ENCODE assay signal across 10 cellular contexts in the genomic region with DNA sequence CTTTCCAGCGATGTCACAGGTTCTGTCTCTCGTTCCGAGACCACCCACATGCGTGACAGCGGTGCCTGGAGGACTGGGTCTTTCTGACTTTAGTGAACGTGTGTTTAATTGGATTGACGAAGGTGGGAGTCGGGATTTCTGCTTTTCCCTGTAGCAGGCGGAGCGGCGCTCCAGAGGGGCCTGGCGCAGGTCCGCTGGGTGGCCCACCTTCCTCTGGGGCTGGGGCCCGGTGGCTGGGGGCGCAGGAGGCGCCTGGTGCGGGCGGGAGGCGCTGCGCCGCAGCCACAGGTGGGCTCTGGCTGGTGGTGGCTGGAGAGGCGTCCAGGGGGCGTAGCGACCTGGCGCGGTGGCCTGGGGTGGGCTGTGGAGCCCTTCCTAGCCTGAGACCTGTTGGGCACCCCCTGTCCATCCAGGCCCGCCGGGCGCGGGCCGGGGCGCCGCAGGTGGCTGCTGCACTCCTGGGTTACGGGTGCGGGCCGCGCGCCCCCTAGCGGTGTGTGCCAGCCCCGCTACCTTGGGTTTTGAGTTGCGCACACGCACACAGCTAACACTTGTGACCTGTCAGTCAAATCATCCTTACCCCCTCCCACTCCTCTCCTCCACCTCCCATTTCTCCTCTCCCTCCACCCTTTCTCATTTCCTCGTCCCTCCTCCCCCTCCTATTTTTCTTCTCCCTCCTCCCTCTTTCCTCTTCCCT. TPM values are rescaled to one million over a fixed set of nuclear protein-coding genes. Genes with fewer than 3 reads are reported as not detected.
DNase-seq lines count a peak whose midpoint lies in the region; ATAC-seq and TF ChIP-seq lines count a peak whose summit lies in the region.
"Had no signal": no experiment of that assay in that cellular context is flagged by ENCODE, and none has a peak within 500 bp of the region (broad histone marks: within the 10 kb centered on the region; RNA-seq: fewer than 3 reads in every experiment).

No MANE protein-coding gene starts in this region.

- no peak overlapping the region for H3K4me3 Mint-ChIP-seq in activated naive CD8-positive, alpha-beta T cell treated with anti-CD3 and anti-CD28 coated beads, Interleukin-2, amount 50 U/mL, for 24 hours
- peak overlapping the region in 1 of 8 donors; percentile 17 for H3K4me3 Mint-ChIP-seq in CD4-positive, alpha-beta memory T cell

- ATAC-seq in heart left ventricle (peak in 3 of 4 donors; percentile 16 to 39 (median 33)), lower lobe of right lung (peak; percentile 28 to 55), aorta (ENCODE audit: low FRiP score) (peak; percentile 37)
- no peak for ATAC-seq in activated naive CD8-positive, alpha-beta T cell treated with anti-CD3 and anti-CD28 coated beads, Interleukin-2, amount 50 U/mL, for 24 hours

- H3K9me3 Mint-ChIP-seq in activated naive CD8-positive, alpha-beta T cell treated with anti-CD3 and anti-CD28 coated beads, Interleukin-2, amount 50 U/mL, for 24 hours, result peaks cover 5% of the 10 kb centered on the region
- H3K9me3 Mint-ChIP-seq in CD4-positive, alpha-beta memory T cell, result peaks cover 0 to 6% (median 0%) of the 10 kb centered on the region in 8 donors

- intact Hi-C loops in heart left ventricle (cut with DNase I) (loop anchor here in 2 of 10 donors (10.0 kb wide), 1 partner anchor 153 kb away; no protein-coding TSS in a partner anchor), cardiac septum (cut with DNase I) (no loop called here), lower lobe of right lung (cut with DNase I) (no loop called here), aorta (cut with DNase I) (no loop called here)
- intact Hi-C loops in CD4-positive, alpha-beta memory T cell (cut with micrococcal nuclease), result no loop called here

- H3K36me3 Mint-ChIP-seq in activated naive CD8-positive, alpha-beta T cell treated with anti-CD3 and anti-CD28 coated beads, Interleukin-2, amount 50 U/mL, for 24 hours (ENCODE audit: low read depth), result no peaks in the 10 kb centered on the region
- no peaks in the 10 kb centered on the region for H3K36me3 Mint-ChIP-seq in CD4-positive, alpha-beta memory T cell

- no peak overlapping the region for H3K27ac Mint-ChIP-seq in activated naive CD8-positive, alpha-beta T cell treated with anti-CD3 and anti-CD28 coated beads, Interleukin-2, amount 50 U/mL, for 24 hours
- H3K27ac Mint-ChIP-seq in CD4-positive, alpha-beta memory T cell, result peak overlapping the region in 1 of 7 donors; percentile 4

- H3K4me1 ChIP-seq in heart left ventricle (no peaks in the 10 kb centered on the region), lower lobe of right lung (no peaks in the 10 kb centered on the region), aorta (ENCODE audit: control insufficient read depth in 1 of 2, insufficient read depth in 2 of 2, low read length in 2 of 2) (no peaks in the 10 kb centered on the region)
- no peaks in the 10 kb centered on the region for H3K4me1 ChIP-seq in CD4-positive, alpha-beta memory T cell (ENCODE audit: insufficient read depth, low read length)

- peaks cover 1% of the 10 kb centered on the region for H3K4me1 Mint-ChIP-seq in activated naive CD8-positive, alpha-beta T cell treated with anti-CD3 and anti-CD28 coated beads, Interleukin-2, amount 50 U/mL, for 24 hours
- H3K4me1 Mint-ChIP-seq in CD4-positive, alpha-beta memory T cell, result peaks cover 0 to 16% (median 4%) of the 10 kb centered on the region in 4 donors

- H3K27me3 ChIP-seq in heart left ventricle (peaks cover 9 to 75% (median 41%) of the 10 kb centered on the region in 9 donors), lower lobe of right lung (ENCODE audit: low read depth) (peaks cover 45% of the 10 kb centered on the region), aorta (ENCODE audit: control insufficient read depth in 1 of 2, insufficient read depth in 2 of 2, low read length in 1 of 2) (no peaks in the 10 kb centered on the region)
- H3K27me3 ChIP-seq in CD4-positive, alpha-beta memory T cell (ENCODE audit: insufficient read depth, low read length), result no peaks in the 10 kb centered on the region

- DNase-seq in heart left ventricle (no peak), cardiac septum (ENCODE audit: low spot score) (no peak), cerebellum (ENCODE audit: low spot score) (peak; percentile 61), lower lobe of right lung (no peak), aorta (no peak), DMS114 treated with DMSO at 0.1 percent for 48 hours (lab: John Stamatoyannopoulos, UW; ENCODE audit: unreplicated experiment) (no peak)
- no peak for DNase-seq in activated naive CD8-positive, alpha-beta T cell treated with anti-CD3 and anti-CD28 coated beads, Interleukin-2, amount 50 U/mL, for 24 hours
- no peak for DNase-seq in CD4-positive, alpha-beta memory T cell
- DNase-seq: activated effector memory CD4-positive, alpha-beta T cell treated with Interleukin-2 at 50 U/mL for 16 hours; SHP77 treated with DMSO at 0.1 percent for 48 hours had no signal

- H3K27me3 Mint-ChIP-seq in activated naive CD8-positive, alpha-beta T cell treated with anti-CD3 and anti-CD28 coated beads, Interleukin-2, amount 50 U/mL, for 24 hours, result peaks cover 44% of the 10 kb centered on the region
- H3K27me3 Mint-ChIP-seq in CD4-positive, alpha-beta memory T cell, result peaks cover 19 to 32% of the 10 kb centered on the region in 2 donors

- H3K27ac ChIP-seq in heart left ventricle (no peak overlapping the region), lower lobe of right lung (no peak overlapping the region), aorta (ENCODE audit: low read depth in 1 of 2, low read length in 2 of 2) (no peak overlapping the region)
- H3K27ac ChIP-seq in CD4-positive, alpha-beta memory T cell (ENCODE audit: low read depth, low read length), result no peak overlapping the region

- WGBS in heart left ventricle, 4 donors, result 43 to 63% (median 57%) methylated on average over 40 to 43 of the region's 43 CpGs
- WGBS in aorta, 2 donors, result 56 to 61% methylated on average over 42 to 43 of the region's 43 CpGs

- TF ChIP-seq POLR2A in heart left ventricle (IDR thresholded peaks at IDR 0.05), result no peak

- TF ChIP-seq CTCF in heart left ventricle (IDR thresholded peaks at IDR 0.05) (peak in 8 of 12 donors; percentile 12 to 35 (median 30)), lower lobe of right lung (IDR thresholded peaks at IDR 0.05) (peak; percentile 35)

- H3K9me3 ChIP-seq in heart left ventricle (peaks cover 0 to 7% (median 0%) of the 10 kb centered on the region in 12 donors), lower lobe of right lung (no peaks in the 10 kb centered on the region), aorta (ENCODE audit: control insufficient read depth, low read length) (no peaks in the 10 kb centered on the region)
- no peaks in the 10 kb centered on the region for H3K9me3 ChIP-seq in CD4-positive, alpha-beta memory T cell (ENCODE audit: control insufficient read depth in 1 of 2, low read length in 2 of 2)

- H3K4me3 ChIP-seq in heart left ventricle (peak overlapping the region in 9 of 12 donors; percentile 31 to 60 (median 46)), lower lobe of right lung (peak overlapping the region; percentile 23), aorta (ENCODE audit: low read length in 2 of 2) (no peak overlapping the region)
- no peak overlapping the region for H3K4me3 ChIP-seq in CD4-positive, alpha-beta memory T cell (ENCODE audit: low read length in 2 of 2)

- POLR2A ChIA-PET in CD4-positive, alpha-beta memory T cell (lab: Charles Lee; ENCODE audit: partially characterized antibody), result no interaction called here

- CTCF ChIA-PET in CD4-positive, alpha-beta memory T cell (lab: Charles Lee; ENCODE audit: partially characterized antibody), result no interaction called here

- H3K36me3 ChIP-seq in heart left ventricle (no peaks in the 10 kb centered on the region), lower lobe of right lung (no peaks in the 10 kb centered on the region), aorta (ENCODE audit: control insufficient read depth in 1 of 2, insufficient read depth in 2 of 2, low read length in 1 of 2) (no peaks in the 10 kb centered on the region)
- H3K36me3 ChIP-seq in CD4-positive, alpha-beta memory T cell (ENCODE audit: insufficient read depth, low read length), result no peaks in the 10 kb centered on the region

RNA-seq across cellular contexts. Expression of a gene that starts 2.0 kb away (rescaled TPM):
- total RNA-seq in heart left ventricle (10 to 100 TPM in 4 of 9 donors, 1 to 10 TPM in 5; 3.6 to 37.7 (median 9.9) TPM), cardiac septum (25.4 TPM), cerebellum (580 TPM), lower lobe of right lung (16.6 TPM), aorta (100 to 1,000 TPM in 1 of 2 donors, 10 to 100 TPM in 1; 51.2 to 246 TPM)
- polyA plus RNA-seq in heart left ventricle (10 to 100 TPM in 1 of 2 donors, 1 to 10 TPM in 1; 5.6 to 36.7 TPM), aorta (100 to 1,000 TPM in 1 of 2 donors, 10 to 100 TPM in 1; 21.4 to 454 TPM)
- total RNA-seq in CD4-positive, alpha-beta memory T cell, result not detected
- not detected for polyA plus RNA-seq in CD4-positive, alpha-beta memory T cell

Comparison
In these comparisons a context has a peak if more than half of its experiments do, and no peak if none do; other contexts are left out.
1. H3K4me3 ChIP-seq: peak in heart left ventricle (9 of 12) and lower lobe of right lung (single experiment); none in aorta (0 of 2) and CD4-positive, alpha-beta memory T cell (0 of 2).
2. RNA of a gene that starts 2.0 kb away (total RNA-seq): 580 TPM in cerebellum (single experiment), 51.2 to 246 TPM in aorta, 25.4 TPM in cardiac septum (single experiment), 16.6 TPM in lower lobe of right lung (single experiment) and 3.6 to 37.7 TPM in heart left ventricle; not detected in CD4-positive, alpha-beta memory T cell; every median in the first group is over 4 times any median in the second.